Comparison of ENCODE assay signal across 12 cellular contexts in the genomic region with DNA sequence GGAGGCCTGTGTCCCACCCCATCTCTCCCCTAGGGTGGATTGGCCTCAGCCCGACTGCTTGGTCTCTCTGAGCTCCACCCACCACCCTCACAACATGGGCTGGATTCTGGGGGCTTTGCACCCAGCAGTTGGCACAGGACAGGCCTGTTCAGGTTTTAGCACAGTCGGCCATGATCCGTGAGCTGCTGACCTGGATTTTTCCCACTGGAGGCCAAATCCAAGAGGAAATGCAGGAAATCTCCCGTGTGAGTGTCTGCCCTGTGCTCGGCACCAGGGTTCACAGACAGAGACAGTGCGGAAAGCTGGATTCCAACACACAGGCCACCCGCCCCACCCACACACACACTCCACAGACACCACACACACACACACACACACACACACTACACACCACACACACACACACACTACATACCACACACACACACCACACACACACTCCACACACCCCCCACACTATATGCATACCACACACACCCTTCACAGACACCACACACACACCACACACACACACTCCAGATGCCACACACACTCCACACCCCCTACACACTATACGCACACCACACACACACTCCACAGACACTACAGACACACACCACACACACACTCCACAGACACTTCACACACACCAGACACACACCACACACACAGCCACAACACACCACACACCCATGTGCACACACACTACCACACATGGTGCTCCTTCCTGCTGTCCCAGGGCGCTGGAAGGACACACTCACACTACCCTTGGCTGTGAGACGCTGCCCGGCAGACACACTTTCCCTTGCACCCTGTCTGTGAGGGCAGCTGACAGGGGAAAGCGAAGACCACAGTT. TPM values are rescaled to one million over a fixed set of nuclear protein-coding genes. Genes with fewer than 3 reads are reported as not detected.
DNase-seq lines count a peak whose midpoint lies in the region; ATAC-seq and TF ChIP-seq lines count a peak whose summit lies in the region.
"Had no signal": no experiment of that assay in that cellular context is flagged by ENCODE, and none has a peak within 500 bp of the region (broad histone marks: within the 10 kb centered on the region; RNA-seq: fewer than 3 reads in every experiment).

No MANE protein-coding gene starts in this region.

- H3K27ac Mint-ChIP-seq in activated CD8-positive, alpha-beta T cell treated with anti-CD3 and anti-CD28 coated beads for 36 hours, result peak overlapping the region; percentile 46
- peak overlapping the region; percentile 94 to 98 (median 96) for H3K27ac Mint-ChIP-seq in immature natural killer cell
- peak overlapping the region; percentile 83 for H3K27ac Mint-ChIP-seq in stimulated activated naive B cell treated with anti-CD40 and anti-IgM and Interleukin-4, amounts not matched to agents 10 μg/mL and 1 μg/mL and 100 μg/mL, for 72 hours

- 98% methylated on average over 6 of the region's 12 CpGs for WGBS in suprapubic skin

- TF ChIP-seq EP300 in suprapubic skin (IDR thresholded peaks at IDR 0.05), result no peak

- intact Hi-C loops in activated CD8-positive, alpha-beta T cell treated with anti-CD3 and anti-CD28 coated beads for 36 hours (cut with micrococcal nuclease), result no loop called here

- ATAC-seq in activated CD8-positive, alpha-beta T cell treated with anti-CD3 and anti-CD28 coated beads for 36 hours, result no peak
- ATAC-seq in stimulated activated naive B cell treated with anti-CD40 and anti-IgM and Interleukin-4, amounts not matched to agents 10 μg/mL and 1 μg/mL and 100 μg/mL, for 72 hours (replicated peaks), result no peak

- H3K27me3 ChIP-seq in suprapubic skin, result no peaks in the 10 kb centered on the region

- no peaks in the 10 kb centered on the region for H3K27me3 Mint-ChIP-seq in activated CD8-positive, alpha-beta T cell treated with anti-CD3 and anti-CD28 coated beads for 36 hours
- H3K27me3 Mint-ChIP-seq in immature natural killer cell (ENCODE audit: low read depth in 3 of 3), result peaks cover 0 to 24% (median 11%) of the 10 kb centered on the region in 3 donors
- no peaks in the 10 kb centered on the region for H3K27me3 Mint-ChIP-seq in stimulated activated naive B cell treated with anti-CD40 and anti-IgM and Interleukin-4, amounts not matched to agents 10 μg/mL and 1 μg/mL and 100 μg/mL, for 72 hours

- H3K4me3 ChIP-seq in suprapubic skin, result no peak overlapping the region

- DNase-seq in activated effector memory CD4-positive, alpha-beta T cell treated with anti-CD3 and anti-CD28 coated beads, Interleukin-2, amount 50 U/mL, for 16 hours, result peak; percentile 58
- no peak for DNase-seq in activated effector memory CD4-positive, alpha-beta T cell treated with Interleukin-2 at 50 U/mL for 16 hours
- DNase-seq in activated CD8-positive, alpha-beta T cell treated with anti-CD3 and anti-CD28 coated beads for 36 hours, result no peak
- DNase-seq in immature natural killer cell (no peak), suprapubic skin (ENCODE audit: low spot score in 2 of 2) (no peak), cerebellum (ENCODE audit: low spot score) (no peak), kidney tubule cell (ENCODE audit: low spot score) (no peak)
- no peak for DNase-seq in stimulated activated naive B cell treated with anti-CD40 and anti-IgM and Interleukin-4, amounts not matched to agents 10 μg/mL and 1 μg/mL and 100 μg/mL, for 72 hours
- DNase-seq: foreskin fibroblast, GOT3, NCI-H1436, NCI-H510A treated with DMSO at 0.1 percent for 48 hours had no signal

- H3K9me3 ChIP-seq in suprapubic skin, result no peaks in the 10 kb centered on the region

- H3K4me3 Mint-ChIP-seq in activated CD8-positive, alpha-beta T cell treated with anti-CD3 and anti-CD28 coated beads for 36 hours, result no peak overlapping the region
- H3K4me3 Mint-ChIP-seq in immature natural killer cell, result peak overlapping the region; percentile 62 to 81 (median 72)
- H3K4me3 Mint-ChIP-seq in stimulated activated naive B cell treated with anti-CD40 and anti-IgM and Interleukin-4, amounts not matched to agents 10 μg/mL and 1 μg/mL and 100 μg/mL, for 72 hours, result no peak overlapping the region

- POLR2A ChIA-PET in activated CD8-positive, alpha-beta T cell treated with anti-CD3 and anti-CD28 coated beads for 36 hours (lab: Charles Lee), result interaction anchor here (18.7 kb wide), 1 partner anchor 13 kb away, joined by 337 read pairs; no protein-coding TSS in a partner anchor

- H3K36me3 Mint-ChIP-seq in activated CD8-positive, alpha-beta T cell treated with anti-CD3 and anti-CD28 coated beads for 36 hours (ENCODE audit: low read depth), result peaks cover 57% of the 10 kb centered on the region
- H3K36me3 Mint-ChIP-seq in immature natural killer cell, result peaks cover 9 to 23% (median 12%) of the 10 kb centered on the region in 3 donors
- peaks cover 13 to 57% of the 10 kb centered on the region in 2 donors for H3K36me3 Mint-ChIP-seq in stimulated activated naive B cell treated with anti-CD40 and anti-IgM and Interleukin-4, amounts not matched to agents 10 μg/mL and 1 μg/mL and 100 μg/mL, for 72 hours

- TF ChIP-seq CTCF in activated CD8-positive, alpha-beta T cell treated with anti-CD3 and anti-CD28 coated beads for 36 hours (IDR thresholded peaks at IDR 0.05), result no peak
- no peak for TF ChIP-seq CTCF in suprapubic skin (IDR thresholded peaks at IDR 0.05)

- H3K4me1 Mint-ChIP-seq in activated CD8-positive, alpha-beta T cell treated with anti-CD3 and anti-CD28 coated beads for 36 hours (ENCODE audit: low read depth), result peaks cover 82% of the 10 kb centered on the region
- peaks cover 93 to 96% of the 10 kb centered on the region in 2 donors for H3K4me1 Mint-ChIP-seq in immature natural killer cell
- H3K4me1 Mint-ChIP-seq in stimulated activated naive B cell treated with anti-CD40 and anti-IgM and Interleukin-4, amounts not matched to agents 10 μg/mL and 1 μg/mL and 100 μg/mL, for 72 hours, result peaks cover 37 to 79% of the 10 kb centered on the region in 2 donors

- H3K27ac ChIP-seq in suprapubic skin, result no peak overlapping the region

- no peak for TF ChIP-seq POLR2A in suprapubic skin (IDR thresholded peaks at IDR 0.05)

- peaks cover 39% of the 10 kb centered on the region for H3K4me1 ChIP-seq in suprapubic skin

- no peaks in the 10 kb centered on the region for H3K36me3 ChIP-seq in suprapubic skin

- CTCF ChIA-PET in activated CD8-positive, alpha-beta T cell treated with anti-CD3 and anti-CD28 coated beads for 36 hours (lab: Charles Lee), result no interaction called here

- H3K9me3 Mint-ChIP-seq in activated CD8-positive, alpha-beta T cell treated with anti-CD3 and anti-CD28 coated beads for 36 hours, result peaks cover 4% of the 10 kb centered on the region
- H3K9me3 Mint-ChIP-seq in immature natural killer cell, result no peaks in the 10 kb centered on the region
- peaks cover 0 to 4% of the 10 kb centered on the region in 2 donors for H3K9me3 Mint-ChIP-seq in stimulated activated naive B cell treated with anti-CD40 and anti-IgM and Interleukin-4, amounts not matched to agents 10 μg/mL and 1 μg/mL and 100 μg/mL, for 72 hours

RNA-seq across cellular contexts. Expression of gene MBP, which starts 14.1 kb away (rescaled TPM):
- 10 to 100 TPM; 39.9 to 41.5 TPM for total RNA-seq in activated CD8-positive, alpha-beta T cell treated with anti-CD3 and anti-CD28 coated beads for 36 hours
- 100 to 1,000 TPM; 187 to 403 (median 297) TPM for polyA plus RNA-seq in immature natural killer cell
- 100 to 1,000 TPM in 1 of 4 donors, 10 to 100 TPM in 3; 37.0 to 100 (median 69.3) TPM for total RNA-seq in suprapubic skin
- 22.5 TPM for total RNA-seq in cerebellum

Comparison
In these comparisons a context has a peak if more than half of its experiments do, and no peak if none do; other contexts are left out.
1. H3K27ac Mint-ChIP-seq: peak in every context shown above with its lines; median percentile 96 in immature natural killer cell; 83 in stimulated activated naive B cell treated with anti-CD40 and anti-IgM and Interleukin-4, amounts not matched to agents 10 μg/mL and 1 μg/mL and 100 μg/mL, for 72 hours; 46 in activated CD8-positive, alpha-beta T cell treated with anti-CD3 and anti-CD28 coated beads for 36 hours.
2. H3K4me3 Mint-ChIP-seq: peak in immature natural killer cell (5 of 5); none in activated CD8-positive, alpha-beta T cell treated with anti-CD3 and anti-CD28 coated beads for 36 hours (single experiment) and stimulated activated naive B cell treated with anti-CD40 and anti-IgM and Interleukin-4, amounts not matched to agents 10 μg/mL and 1 μg/mL and 100 μg/mL, for 72 hours (0 of 2).